Comparison of ENCODE assay signal across 13 cellular contexts in genomic region chr2:160351978-160352377, GRCh38.
DNase-seq lines count a peak whose midpoint lies in the region; ATAC-seq lines count a peak whose summit lies in the region.
"Had no signal": no experiment of that assay in that cellular context is flagged by ENCODE, and none has a peak within 500 bp of the region (broad histone marks: within the 10 kb centered on the region; RNA-seq: fewer than 3 reads in every experiment).

No MANE protein-coding gene starts in this region.

- H3K4me3 Mint-ChIP-seq in activated T-cell treated with anti-CD3 and anti-CD28 coated beads, Interleukin-2, amount 50 U/mL, for 24 hours, result no peak overlapping the region

- H3K4me1 Mint-ChIP-seq in activated T-cell treated with anti-CD3 and anti-CD28 coated beads, Interleukin-2, amount 50 U/mL, for 24 hours (ENCODE audit: low read depth), result peaks cover 88% of the 10 kb centered on the region

- H3K27me3 Mint-ChIP-seq in activated T-cell treated with anti-CD3 and anti-CD28 coated beads, Interleukin-2, amount 50 U/mL, for 24 hours, result no peaks in the 10 kb centered on the region

- H3K4me2 ChIP-seq in skeletal muscle satellite cell (ENCODE audit: low read length), result peak overlapping the region; percentile 3

- peaks cover 3% of the 10 kb centered on the region for H3K9me3 Mint-ChIP-seq in activated T-cell treated with anti-CD3 and anti-CD28 coated beads, Interleukin-2, amount 50 U/mL, for 24 hours

- H3K4me1 ChIP-seq in skeletal muscle satellite cell (ENCODE audit: control insufficient read depth, insufficient read depth, low read length), result peaks cover 66% of the 10 kb centered on the region

- no peak overlapping the region for H3K9ac ChIP-seq in skeletal muscle satellite cell (ENCODE audit: low read depth, low read length)

- H3K27me3 ChIP-seq in skeletal muscle satellite cell (ENCODE audit: control insufficient read depth, insufficient read depth, low read length), result no peaks in the 10 kb centered on the region
- H3K27me3 ChIP-seq: Peyer's patch had no signal

- H3K9me3 ChIP-seq in skeletal muscle satellite cell (replicated peaks; ENCODE audit: low read length), result no peaks in the 10 kb centered on the region
- H3K9me3 ChIP-seq: Peyer's patch had no signal

- ATAC-seq in GM18870 (IDR thresholded peaks at IDR 0.05; ENCODE audit: unreplicated experiment) (no peak), HG03139 (IDR thresholded peaks at IDR 0.05; ENCODE audit: unreplicated experiment) (no peak)

- peak overlapping the region; percentile 65 for H3K27ac Mint-ChIP-seq in activated T-cell treated with anti-CD3 and anti-CD28 coated beads, Interleukin-2, amount 50 U/mL, for 24 hours

- no peak for DNase-seq in activated T-cell treated with anti-CD3 and anti-CD28 coated beads, Interleukin-2, amount 50 U/mL, for 24 hours
- DNase-seq in activated T-cell treated with anti-CD3 and anti-CD28 coated beads, Interleukin-2, amount 50 U/mL, for 48 hours, result no peak
- DNase-seq in SIG-M5 (lab: John Stamatoyannopoulos, UW) (peak; percentile 37), fibroblast of peridontal ligament (ENCODE audit: extremely low read depth) (peak; percentile 60), OCI-M1 (lab: John Stamatoyannopoulos, UW) (no peak)
- DNase-seq: 8988T; activated CD4-positive, alpha-beta T cell treated with anti-CD3 and anti-CD28 coated beads, Interleukin-2, amount 50 U/mL, for 1 hour; erythroblast; NCI-H1694 treated with DMSO at 0.1 percent for 48 hours; Peyer's patch had no signal

- peaks cover 27% of the 10 kb centered on the region for H3K36me3 ChIP-seq in skeletal muscle satellite cell (ENCODE audit: insufficient read depth, low read length)
- H3K36me3 ChIP-seq: Peyer's patch had no signal

- peaks cover 28% of the 10 kb centered on the region for H3K36me3 Mint-ChIP-seq in activated T-cell treated with anti-CD3 and anti-CD28 coated beads, Interleukin-2, amount 50 U/mL, for 24 hours (ENCODE audit: low read depth)

- H3K4me3 ChIP-seq in skeletal muscle satellite cell (ENCODE audit: low read length), result no peak overlapping the region
- H3K4me3 ChIP-seq: Peyer's patch had no signal

Comparison
In these comparisons a context has a peak if more than half of its experiments do, and no peak if none do; other contexts are left out.
1. DNase-seq: peak in SIG-M5 (single experiment) and fibroblast of peridontal ligament (single experiment); none in activated T-cell treated with anti-CD3 and anti-CD28 coated beads, Interleukin-2, amount 50 U/mL, for 24 hours (single experiment), activated T-cell treated with anti-CD3 and anti-CD28 coated beads, Interleukin-2, amount 50 U/mL, for 48 hours (0 of 2) and OCI-M1 (single experiment).